ENCODE assay signal across 22 cellular contexts in the genomic region with DNA sequence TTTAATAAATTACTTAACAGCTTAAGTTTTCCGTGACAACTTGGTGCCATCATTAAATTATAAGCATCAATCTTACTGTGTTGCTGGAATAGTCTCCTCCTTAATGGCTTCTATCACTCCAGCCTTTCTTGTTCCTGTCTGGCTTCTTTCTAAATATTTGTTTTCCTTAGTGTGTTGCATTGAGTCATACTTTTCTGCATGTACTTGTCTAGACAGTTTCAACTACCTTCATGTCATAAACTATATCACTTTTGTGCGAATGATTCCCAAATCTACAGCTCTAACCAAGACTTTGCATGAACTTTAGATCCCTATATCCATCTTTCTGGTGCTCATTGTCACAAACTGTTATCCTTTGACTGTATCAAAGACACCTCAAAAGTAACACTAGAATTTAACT.
DNase-seq lines count a peak whose midpoint lies in the region; ATAC-seq and TF ChIP-seq lines count a peak whose summit lies in the region.
"Had no signal": no experiment of that assay in that cellular context is flagged by ENCODE, and none has a peak within 500 bp of the region (broad histone marks: within the 10 kb centered on the region; RNA-seq: fewer than 3 reads in every experiment).

No MANE protein-coding gene starts in this region.

- DNase-seq in HPDE6-E6E7 (ENCODE audit: extremely low spot score) (peak; percentile 42), T-helper 17 cell (no peak), iris pigment epithelial cell (ENCODE audit: low read depth) (peak; percentile 54), suprapubic skin (ENCODE audit: low spot score in 2 of 2) (no peak), COLO829 (ENCODE audit: low spot score) (no peak), NCI-H345 (lab: John Stamatoyannopoulos, UW) (no peak), right lobe of liver (no peak)
- DNase-seq: activated B cell treated with CpG ODN at 0.5 μM for 24 hours; activated CD4-positive, alpha-beta memory T cell treated with anti-CD3 and anti-CD28 coated beads, Interleukin-2, amount 10 ng/mL, durations not matched to agents 7 days and 5 days; activated naive CD4-positive, alpha-beta T cell; AML-193; Caco-2; HFFc6; MM.1S; NCI-H1694; NCI-H2227 treated with DMSO at 0.1 percent for 48 hours had no signal

- intact Hi-C loops in right lobe of liver (cut with DNase I), result no loop called here

- no peak for TF ChIP-seq POLR2A in suprapubic skin (IDR thresholded peaks at IDR 0.05)
- TF ChIP-seq POLR2A in right lobe of liver (IDR thresholded peaks at IDR 0.05), result no peak

- no peaks in the 10 kb centered on the region for H3K27me3 Mint-ChIP-seq in T-helper 17 cell
- H3K27me3 Mint-ChIP-seq: activated B cell treated with CpG ODN at 0.5 μM for 24 hours; activated CD4-positive, alpha-beta memory T cell treated with anti-CD3 and anti-CD28 coated beads, Interleukin-2, amount 10 ng/mL, durations not matched to agents 7 days and 5 days; central memory CD8-positive, alpha-beta T cell; stimulated activated naive CD8-positive, alpha-beta T cell treated with anti-CD3 and anti-CD28 coated beads, Interleukin-15, Interleukin-2, amounts not matched to agents 100 ng/mL and 50 ng/mL, for 24 hours had no signal

- peaks cover 57% of the 10 kb centered on the region for H3K4me1 Mint-ChIP-seq in T-helper 17 cell

- H3K27me3 ChIP-seq in suprapubic skin (no peaks in the 10 kb centered on the region), right lobe of liver (no peaks in the 10 kb centered on the region)
- H3K27me3 ChIP-seq: esophagus muscularis mucosa, SJSA1, tibial nerve had no signal

- no peaks in the 10 kb centered on the region for H3K9me3 ChIP-seq in T-helper 17 cell (ENCODE audit: control insufficient read depth, low read length, poor library complexity, severe bottlenecking)
- H3K9me3 ChIP-seq in suprapubic skin, result no peaks in the 10 kb centered on the region
- H3K9me3 ChIP-seq in right lobe of liver, result no peaks in the 10 kb centered on the region
- H3K9me3 ChIP-seq: Caco-2, esophagus muscularis mucosa, SJSA1, tibial nerve had no signal

- H3K36me3 Mint-ChIP-seq in T-helper 17 cell (ENCODE audit: low read depth), result no peaks in the 10 kb centered on the region

- no peak overlapping the region for H3K4me3 Mint-ChIP-seq in T-helper 17 cell
- H3K4me3 Mint-ChIP-seq: activated B cell treated with CpG ODN at 0.5 μM for 24 hours; activated CD4-positive, alpha-beta memory T cell treated with anti-CD3 and anti-CD28 coated beads, Interleukin-2, amount 10 ng/mL, durations not matched to agents 7 days and 5 days; central memory CD8-positive, alpha-beta T cell; HFFc6; neural crest cell; stimulated activated naive CD8-positive, alpha-beta T cell treated with anti-CD3 and anti-CD28 coated beads, Interleukin-15, Interleukin-2, amounts not matched to agents 100 ng/mL and 50 ng/mL, for 24 hours had no signal

- H3K36me3 ChIP-seq in suprapubic skin (no peaks in the 10 kb centered on the region), right lobe of liver (no peaks in the 10 kb centered on the region)
- H3K36me3 ChIP-seq: esophagus muscularis mucosa, tibial nerve had no signal

- no peak for TF ChIP-seq EP300 in suprapubic skin (IDR thresholded peaks at IDR 0.05)

- no peak overlapping the region for H3K4me3 ChIP-seq in suprapubic skin
- H3K4me3 ChIP-seq in right lobe of liver, result no peak overlapping the region
- H3K4me3 ChIP-seq: esophagus muscularis mucosa, SJSA1, tibial nerve had no signal

- peak overlapping the region; percentile 65 for H3K27ac Mint-ChIP-seq in T-helper 17 cell
- H3K27ac Mint-ChIP-seq: activated B cell treated with CpG ODN at 0.5 μM for 24 hours; activated CD4-positive, alpha-beta memory T cell treated with anti-CD3 and anti-CD28 coated beads, Interleukin-2, amount 10 ng/mL, durations not matched to agents 7 days and 5 days; HFFc6; stimulated activated naive CD8-positive, alpha-beta T cell treated with anti-CD3 and anti-CD28 coated beads, Interleukin-15, Interleukin-2, amounts not matched to agents 100 ng/mL and 50 ng/mL, for 24 hours had no signal

- ATAC-seq in T-helper 17 cell (no peak), right lobe of liver (no peak)

- peaks cover 39% of the 10 kb centered on the region for H3K4me1 ChIP-seq in suprapubic skin
- H3K4me1 ChIP-seq in right lobe of liver, result peaks cover 0 to 5% (median 0%) of the 10 kb centered on the region in 4 donors

- H3K27ac ChIP-seq in suprapubic skin, result peak overlapping the region; percentile 60
- no peak overlapping the region for H3K27ac ChIP-seq in right lobe of liver
- H3K27ac ChIP-seq: SJSA1, tibial nerve had no signal

- 68% methylated on average over 2 of the region's 2 CpGs for WGBS in suprapubic skin
- WGBS in right lobe of liver (ENCODE audit: insufficient coverage, low coverage, low lambda C conversion rate, missing lambda C conversion rate), result 66% methylated on average over 2 of the region's 2 CpGs

- TF ChIP-seq CTCF in suprapubic skin (IDR thresholded peaks at IDR 0.05), result no peak
- TF ChIP-seq CTCF in right lobe of liver (IDR thresholded peaks at IDR 0.05), result no peak

Comparison
In these comparisons a context has a peak if more than half of its experiments do, and no peak if none do; other contexts are left out.
1. DNase-seq: peak in HPDE6-E6E7 (single experiment) and iris pigment epithelial cell (single experiment); none in T-helper 17 cell (0 of 3), suprapubic skin (0 of 2), COLO829 (single experiment), NCI-H345 (single experiment) and right lobe of liver (0 of 3).